In genomic region chr9:113876806-113877236, GRCh38 we compare ENCODE assay signal across 9 cellular contexts. TPM values are rescaled to one million over a fixed set of nuclear protein-coding genes. Genes with fewer than 3 reads are reported as not detected.
DNase-seq lines count a peak whose midpoint lies in the region; ATAC-seq and TF ChIP-seq lines count a peak whose summit lies in the region.
"Had no signal": no experiment of that assay in that cellular context is flagged by ENCODE, and none has a peak within 500 bp of the region (broad histone marks: within the 10 kb centered on the region; RNA-seq: fewer than 3 reads in every experiment).

No MANE protein-coding gene starts in this region.

- H3K27ac Mint-ChIP-seq in natural killer cell: peak overlapping the region; percentile 73 to 87

- TF ChIP-seq CTCF in OCI-LY1 (IDR thresholded peaks at IDR 0.05; ENCODE audit: low read length) (peak; percentile 41), natural killer cell (IDR thresholded peaks at IDR 0.05) (peak; percentile 57)

- DNase-seq in NOMO-1 treated with DMSO at 0.1 percent for 48 hours (lab: John Stamatoyannopoulos, UW; ENCODE audit: unreplicated experiment) (peak; percentile 16), NOMO-1 treated with dmso at 0.1 percent for 144 hours (lab: John Stamatoyannopoulos, UW; ENCODE audit: unreplicated experiment) (no peak), natural killer cell (no peak), NCI-H2107 (lab: John Stamatoyannopoulos, UW) (no peak)
- no peak for DNase-seq in activated CD4-positive, alpha-beta T cell treated with anti-CD3 and anti-CD28 coated beads for 4 hours

- H3K27me3 ChIP-seq in OCI-LY1 (ENCODE audit: insufficient read depth, low read length): no peaks in the 10 kb centered on the region
- no peaks in the 10 kb centered on the region for H3K27me3 ChIP-seq in ectodermal cell (ENCODE audit: control insufficient read depth, insufficient read depth, low read length, poor library complexity, severe bottlenecking)

- H3K4me3 Mint-ChIP-seq in natural killer cell: peak overlapping the region; percentile 99

- H3K9me3 ChIP-seq in OCI-LY1 (ENCODE audit: low read length) (no peaks in the 10 kb centered on the region), ectodermal cell (ENCODE audit: control insufficient read depth, low read length) (no peaks in the 10 kb centered on the region)

- intact Hi-C loops in natural killer cell (cut with micrococcal nuclease): loop anchor here (2.0 to 5.0 kb wide), 2 partner anchors 70 to 195 kb away; no protein-coding TSS in a partner anchor

- peaks cover 13 to 16% of the 10 kb centered on the region in 2 donors for H3K4me1 Mint-ChIP-seq in natural killer cell

- H3K4me1 ChIP-seq in OCI-LY1 (ENCODE audit: insufficient read depth, low read length, severe bottlenecking) (no peaks in the 10 kb centered on the region), ectodermal cell (ENCODE audit: control insufficient read depth, insufficient read depth, low read length) (peaks cover 10% of the 10 kb centered on the region)

- peak overlapping the region; percentile 87 for H3K4me2 ChIP-seq in OCI-LY1 (ENCODE audit: low read length)

- no peaks in the 10 kb centered on the region for H3K27me3 Mint-ChIP-seq in natural killer cell (ENCODE audit: low read depth in 2 of 2)

- no peak for ATAC-seq in natural killer cell
- no peak for ATAC-seq in HG02870 (IDR thresholded peaks at IDR 0.05; ENCODE audit: unreplicated experiment)

- H4K20me1 ChIP-seq in OCI-LY1 (ENCODE audit: insufficient read depth, low read length): no peaks in the 10 kb centered on the region

- H3K36me3 ChIP-seq in OCI-LY1 (ENCODE audit: insufficient read depth, low read length) (no peaks in the 10 kb centered on the region), ectodermal cell (ENCODE audit: control insufficient read depth, insufficient read depth, low read length) (no peaks in the 10 kb centered on the region)

- H2AFZ ChIP-seq in OCI-LY1 (ENCODE audit: low read length): peak overlapping the region; percentile 94

- peak overlapping the region; percentile 74 for H3K9ac ChIP-seq in OCI-LY1 (ENCODE audit: low read length)

- WGBS in ectodermal cell, 2 experiments: 0% methylated on average over 5 to 6 of the region's 8 CpGs

- no peaks in the 10 kb centered on the region for H3K9me2 ChIP-seq in OCI-LY1 (ENCODE audit: low read depth, low read length)

- no peaks in the 10 kb centered on the region for H3K79me2 ChIP-seq in OCI-LY1 (ENCODE audit: insufficient read depth, low read length)

- H3K27ac ChIP-seq in OCI-LY1 (ENCODE audit: low read depth, low read length, poor library complexity, severe bottlenecking) (no peak overlapping the region), ectodermal cell (ENCODE audit: insufficient read depth, low read depth, low read length, poor library complexity, severe bottlenecking) (peak overlapping the region; percentile 70)
- H3K27ac ChIP-seq: epithelial cell of prostate had no signal

- H3K4me3 ChIP-seq in OCI-LY1 (ENCODE audit: low read depth, low read length, poor library complexity, severe bottlenecking) (peak overlapping the region; percentile 73), ectodermal cell (ENCODE audit: insufficient read depth, low read depth, low read length) (peak overlapping the region; percentile 91)

- H3K9me3 Mint-ChIP-seq in natural killer cell: no peaks in the 10 kb centered on the region

- peaks cover 8% of the 10 kb centered on the region for H3K36me3 Mint-ChIP-seq in natural killer cell

- H3F3A ChIP-seq in OCI-LY1 (ENCODE audit: insufficient read depth, low read length): no peaks in the 10 kb centered on the region

RNA-seq across cellular contexts. Expression of gene ZNF618, which starts 0.7 kb away (rescaled TPM):
- 41.9 TPM for polyA plus RNA-seq in ectodermal cell (2013, experiment 1 of 4)
- polyA plus RNA-seq in ectodermal cell (2013, experiment 2 of 4): 51.9 TPM
- 33.7 TPM for polyA plus RNA-seq in ectodermal cell (2013, experiment 3 of 4)
- polyA plus RNA-seq in ectodermal cell (2013, experiment 4 of 4): 39.9 TPM
- 10 to 100 TPM in 2 of 3 donors, 1 to 10 TPM in 1; 9.2 to 10.7 (median 10.0) TPM for total RNA-seq in natural killer cell
